1 cellular context compared by ENCODE assay signal in the genomic region with DNA sequence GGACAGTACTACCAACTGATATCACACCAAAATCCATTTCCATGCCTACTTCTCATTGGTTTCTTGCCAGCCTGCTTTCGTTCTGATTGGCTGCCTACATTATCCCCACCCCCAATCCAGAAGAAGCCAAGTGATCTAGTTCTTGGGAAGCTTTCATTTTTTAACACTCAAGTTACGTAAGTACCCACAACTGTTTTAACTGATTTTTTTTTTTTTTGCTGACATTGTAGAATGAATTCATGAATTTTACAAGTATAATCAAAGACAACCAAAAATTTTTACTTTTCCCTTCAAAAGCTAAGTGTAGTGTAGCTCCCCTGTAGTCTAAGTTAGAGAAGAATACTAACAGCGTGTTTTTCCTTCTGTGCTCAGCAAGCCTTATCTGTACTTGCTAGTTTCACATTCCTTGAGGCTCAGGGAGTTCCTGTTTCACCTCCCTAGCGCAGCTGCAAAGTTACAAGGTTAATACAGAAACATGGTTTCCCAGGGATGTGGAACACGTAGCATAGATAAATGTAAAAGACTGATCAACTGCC.
TF ChIP-seq lines count a peak whose summit lies in the region.

TSS of gene SLC9C2 (minus strand) at position 17 of the 536 bp plus-strand sequence. CDS start 1,296 bp downstream, outside the sequence.

TF ChIP-seq in K562, 482 proteins besides CTCF, POLR2A, EP300 and RAD21 (continued from another document):
- no peak for TF ChIP-seq SAFB2 (IDR thresholded peaks at IDR 0.05; ENCODE audit: borderline replicate concordance, low read depth, low read length, severe bottlenecking)
- 0 out of 2 replicates have a peak, but pooled peaks have one; percentile 13 for TF ChIP-seq NCOR1 (IDR thresholded peaks at IDR 0.05)
- peak; percentile 85 for TF ChIP-seq MBD1 (CRISPR knock-in tag; IDR thresholded peaks at IDR 0.05)
- TF ChIP-seq NRF1 (conservative IDR thresholded peaks at IDR 0.05 in 1 of 2, IDR thresholded peaks at IDR 0.05 in 1 of 2) = peak; percentile 86 to 88
- no peak for TF ChIP-seq KHSRP (IDR thresholded peaks at IDR 0.05)
- TF ChIP-seq TAF7 (tag; IDR thresholded peaks at IDR 0.05) = no peak
- TF ChIP-seq FOXK2 (conservative IDR thresholded peaks at IDR 0.05 in 1 of 2, IDR thresholded peaks at IDR 0.05 in 1 of 2; ENCODE audit: low read depth in 2 of 2) = peak in 1 of 2 experiments; percentile 76; a peak in 2 of 4 replicates
- peak; percentile 46; the same call in 1 of the 2 replicates for TF ChIP-seq CXXC5 (CRISPR knock-in tag; IDR thresholded peaks at IDR 0.05)
- peak; percentile 67; the same call in 1 of the 2 replicates for TF ChIP-seq TEAD4 (IDR thresholded peaks at IDR 0.05; ENCODE audit: low read length)
- TF ChIP-seq TEAD4 (CRISPR knock-in tag; IDR thresholded peaks at IDR 0.05; ENCODE audit: borderline replicate concordance) = no peak
- TF ChIP-seq TRIM24 (IDR thresholded peaks at IDR 0.05) = 0 out of 4 replicates have a peak, but pooled peaks of 1 of the 2 experiments have one; percentile 22
- TF ChIP-seq, protein P1, sequence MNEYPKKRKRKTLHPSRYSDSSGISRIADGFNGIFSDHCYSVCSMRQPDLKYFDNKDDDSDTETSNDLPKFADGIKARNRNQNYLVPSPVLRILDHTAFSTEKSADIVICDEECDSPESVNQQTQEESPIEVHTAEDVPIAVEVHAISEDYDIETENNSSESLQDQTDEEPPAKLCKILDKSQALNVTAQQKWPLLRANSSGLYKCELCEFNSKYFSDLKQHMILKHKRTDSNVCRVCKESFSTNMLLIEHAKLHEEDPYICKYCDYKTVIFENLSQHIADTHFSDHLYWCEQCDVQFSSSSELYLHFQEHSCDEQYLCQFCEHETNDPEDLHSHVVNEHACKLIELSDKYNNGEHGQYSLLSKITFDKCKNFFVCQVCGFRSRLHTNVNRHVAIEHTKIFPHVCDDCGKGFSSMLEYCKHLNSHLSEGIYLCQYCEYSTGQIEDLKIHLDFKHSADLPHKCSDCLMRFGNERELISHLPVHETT (CRISPR knock-in tag; conservative IDR thresholded peaks at IDR 0.05 in 1 of 2, IDR thresholded peaks at IDR 0.05 in 1 of 2) = peak in 1 of 2 experiments; percentile 60; a peak in 1 of 4 replicates
- TF ChIP-seq, protein P2, sequence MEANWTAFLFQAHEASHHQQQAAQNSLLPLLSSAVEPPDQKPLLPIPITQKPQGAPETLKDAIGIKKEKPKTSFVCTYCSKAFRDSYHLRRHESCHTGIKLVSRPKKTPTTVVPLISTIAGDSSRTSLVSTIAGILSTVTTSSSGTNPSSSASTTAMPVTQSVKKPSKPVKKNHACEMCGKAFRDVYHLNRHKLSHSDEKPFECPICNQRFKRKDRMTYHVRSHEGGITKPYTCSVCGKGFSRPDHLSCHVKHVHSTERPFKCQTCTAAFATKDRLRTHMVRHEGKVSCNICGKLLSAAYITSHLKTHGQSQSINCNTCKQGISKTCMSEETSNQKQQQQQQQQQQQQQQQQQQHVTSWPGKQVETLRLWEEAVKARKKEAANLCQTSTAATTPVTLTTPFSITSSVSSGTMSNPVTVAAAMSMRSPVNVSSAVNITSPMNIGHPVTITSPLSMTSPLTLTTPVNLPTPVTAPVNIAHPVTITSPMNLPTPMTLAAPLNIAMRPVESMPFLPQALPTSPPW (CRISPR knock-in tag; IDR thresholded peaks at IDR 0.05) = peak; percentile 21; the same call in 1 of the 2 replicates
- TF ChIP-seq NR2C1 (IDR thresholded peaks at IDR 0.05) = 0 out of 2 replicates have a peak, but pooled peaks have one; percentile 17
- TF ChIP-seq NR2C1 (tag; IDR thresholded peaks at IDR 0.05) = no peak
- no peak for TF ChIP-seq UBTF (IDR thresholded peaks at IDR 0.05; ENCODE audit: borderline replicate concordance in 1 of 2, low read depth in 2 of 2, low read length in 2 of 2)
- TF ChIP-seq AFF1 (IDR thresholded peaks at IDR 0.05; ENCODE audit: low read depth in 1 of 2, partially characterized antibody in 2 of 2) = peak; percentile 18 to 34
- peak; percentile 64 for TF ChIP-seq SMARCE1 (IDR thresholded peaks at IDR 0.05)
- TF ChIP-seq, protein P3, sequence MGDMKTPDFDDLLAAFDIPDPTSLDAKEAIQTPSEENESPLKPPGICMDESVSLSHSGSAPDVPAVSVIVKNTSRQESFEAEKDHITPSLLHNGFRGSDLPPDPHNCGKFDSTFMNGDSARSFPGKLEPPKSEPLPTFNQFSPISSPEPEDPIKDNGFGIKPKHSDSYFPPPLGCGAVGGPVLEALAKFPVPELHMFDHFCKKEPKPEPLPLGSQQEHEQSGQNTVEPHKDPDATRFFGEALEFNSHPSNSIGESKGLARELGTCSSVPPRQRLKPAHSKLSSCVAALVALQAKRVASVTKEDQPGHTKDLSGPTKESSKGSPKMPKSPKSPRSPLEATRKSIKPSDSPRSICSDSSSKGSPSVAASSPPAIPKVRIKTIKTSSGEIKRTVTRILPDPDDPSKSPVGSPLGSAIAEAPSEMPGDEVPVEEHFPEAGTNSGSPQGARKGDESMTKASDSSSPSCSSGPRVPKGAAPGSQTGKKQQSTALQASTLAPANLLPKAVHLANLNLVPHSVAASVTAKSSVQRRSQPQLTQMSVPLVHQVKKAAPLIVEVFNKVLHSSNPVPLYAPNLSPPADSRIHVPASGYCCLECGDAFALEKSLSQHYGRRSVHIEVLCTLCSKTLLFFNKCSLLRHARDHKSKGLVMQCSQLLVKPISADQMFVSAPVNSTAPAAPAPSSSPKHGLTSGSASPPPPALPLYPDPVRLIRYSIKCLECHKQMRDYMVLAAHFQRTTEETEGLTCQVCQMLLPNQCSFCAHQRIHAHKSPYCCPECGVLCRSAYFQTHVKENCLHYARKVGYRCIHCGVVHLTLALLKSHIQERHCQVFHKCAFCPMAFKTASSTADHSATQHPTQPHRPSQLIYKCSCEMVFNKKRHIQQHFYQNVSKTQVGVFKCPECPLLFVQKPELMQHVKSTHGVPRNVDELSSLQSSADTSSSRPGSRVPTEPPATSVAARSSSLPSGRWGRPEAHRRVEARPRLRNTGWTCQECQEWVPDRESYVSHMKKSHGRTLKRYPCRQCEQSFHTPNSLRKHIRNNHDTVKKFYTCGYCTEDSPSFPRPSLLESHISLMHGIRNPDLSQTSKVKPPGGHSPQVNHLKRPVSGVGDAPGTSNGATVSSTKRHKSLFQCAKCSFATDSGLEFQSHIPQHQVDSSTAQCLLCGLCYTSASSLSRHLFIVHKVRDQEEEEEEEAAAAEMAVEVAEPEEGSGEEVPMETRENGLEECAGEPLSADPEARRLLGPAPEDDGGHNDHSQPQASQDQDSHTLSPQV (IDR thresholded peaks at IDR 0.05) = peak; percentile 76
- peak; percentile 82 for TF ChIP-seq L3MBTL2 (IDR thresholded peaks at IDR 0.05)
